Comparison of ENCODE assay signal across 4 cellular contexts in genomic region chr7:130708001-130708400, GRCh38. TPM values are rescaled to one million over a fixed set of nuclear protein-coding genes. Genes with fewer than 3 reads are reported as not detected.
"Had no signal": no experiment of that assay in that cellular context is flagged by ENCODE, and none has a peak within 500 bp of the region (broad histone marks: within the 10 kb centered on the region; RNA-seq: fewer than 3 reads in every experiment).

No MANE protein-coding gene starts in this region.

- H3K4me3 ChIP-seq: GM12878 had no signal

- DNase-seq: GDM1, GF-D8 had no signal

RNA-seq across cellular contexts. Expression of gene TSGA13, which starts 21.7 kb away (rescaled TPM):
- total RNA-seq: G401, GM12878 had no signal
- polyA plus RNA-seq: GM12878 had no signal

RNA-seq across cellular contexts. Expression of gene KLF14, which starts 26.0 kb away (rescaled TPM):
- total RNA-seq: G401 had no signal
- polyA plus RNA-seq: GM12878 had no signal
